16 cellular contexts compared by ENCODE assay signal in the genomic region with DNA sequence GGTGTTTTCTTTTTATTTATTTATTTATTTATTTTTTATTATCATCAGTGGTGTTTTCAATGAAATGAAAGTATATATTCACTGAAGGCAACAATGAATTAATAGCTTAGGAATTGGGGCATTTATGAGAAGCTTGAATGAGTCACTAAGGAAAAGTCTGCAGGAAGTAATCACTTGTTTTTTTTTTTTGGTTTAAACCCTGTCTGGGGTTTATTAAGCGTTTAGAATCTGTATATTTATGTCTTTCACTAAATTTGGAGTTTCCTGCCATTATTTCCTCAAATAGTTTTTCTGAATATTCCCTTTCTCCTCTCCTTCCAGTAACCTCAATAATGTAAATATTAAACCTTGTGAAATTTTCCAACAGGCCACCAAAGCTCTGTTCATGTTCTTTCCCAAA.
DNase-seq lines count a peak whose midpoint lies in the region; ATAC-seq lines count a peak whose summit lies in the region.
"Had no signal": no experiment of that assay in that cellular context is flagged by ENCODE, and none has a peak within 500 bp of the region (broad histone marks: within the 10 kb centered on the region; RNA-seq: fewer than 3 reads in every experiment).

No MANE protein-coding gene starts in this region.

- no peaks in the 10 kb centered on the region for H3K27me3 Mint-ChIP-seq in stimulated activated memory B cell treated with anti-CD40 and anti-IgM and Interleukin-4, amounts not matched to agents 10 μg/mL and 1 μg/mL and 100 μg/mL, for 72 hours
- H3K27me3 Mint-ChIP-seq: IgD-negative memory B cell had no signal

- H3K36me3 ChIP-seq in SJSA1 (peaks cover 34% of the 10 kb centered on the region), mesenchymal stem cell (ENCODE audit: control insufficient read depth in 1 of 2, insufficient read depth in 2 of 2, low read depth in 1 of 2, low read length in 2 of 2) (peaks cover 32 to 54% of the 10 kb centered on the region in 2 experiments)

- H3K9ac ChIP-seq in mesenchymal stem cell (ENCODE audit: low read length), result no peak overlapping the region
- H3K9ac ChIP-seq: BLaER1 had no signal

- DNase-seq in EL, result peak; percentile 43
- DNase-seq in SJSA1 (ENCODE audit: low read depth in 1 of 2, low spot score in 2 of 2), result peak in 1 of 2 experiments; percentile 22
- DNase-seq in dermis microvascular lymphatic vessel endothelial cell (ENCODE audit: low read depth in 2 of 2), result peak; percentile 6 to 85
- DNase-seq in mesenchymal stem cell, result peak; percentile 57
- DNase-seq in NCI-H82 treated with DMSO at 0.1 percent for 48 hours (lab: John Stamatoyannopoulos, UW; ENCODE audit: unreplicated experiment), result no peak
- DNase-seq in NCI-H1436 treated with DMSO at 0.1 percent for 48 hours (lab: John Stamatoyannopoulos, UW), result no peak
- DNase-seq: CD8-positive, alpha-beta T cell; DMS79 treated with DMSO at 0.1 percent for 48 hours; NCI-H187 treated with DMSO at 0.1 percent for 48 hours; NCI-H446; NCI-H69; OCI-M1 had no signal

- H3K9me3 ChIP-seq in SJSA1 (replicated peaks) (peaks cover 5% of the 10 kb centered on the region; the same call in 1 of the 2 replicates), mesenchymal stem cell (ENCODE audit: control insufficient read depth, low read length) (peaks cover 25% of the 10 kb centered on the region)

- H3K4ac ChIP-seq in mesenchymal stem cell (ENCODE audit: low read depth in 1 of 2, low read length in 2 of 2), result no peak overlapping the region

- no peak overlapping the region for H2BK15ac ChIP-seq in mesenchymal stem cell (ENCODE audit: low read depth, poor library complexity, severe bottlenecking)

- no peak overlapping the region for H4K91ac ChIP-seq in mesenchymal stem cell (ENCODE audit: low read length)

- no peak overlapping the region for H3K23ac ChIP-seq in mesenchymal stem cell (ENCODE audit: low read length in 2 of 2)

- H2BK12ac ChIP-seq in mesenchymal stem cell (ENCODE audit: low read length in 2 of 2), result no peak overlapping the region

- peaks cover 26% of the 10 kb centered on the region for H3K79me1 ChIP-seq in mesenchymal stem cell (replicated peaks; ENCODE audit: low read length, poor library complexity, severe bottlenecking)

- no peak overlapping the region for H3K4me2 ChIP-seq in mesenchymal stem cell (ENCODE audit: low read length, poor library complexity, severe bottlenecking)
- H3K4me2 ChIP-seq: BLaER1 had no signal

- no CpG with 5 or more reads among the region's 1 CpG for whole genome bisulfite sequencing in mesenchymal stem cell

- peaks cover 5% of the 10 kb centered on the region for H3K4me1 ChIP-seq in SJSA1 (replicated peaks)
- H3K4me1 ChIP-seq in mesenchymal stem cell (ENCODE audit: control insufficient read depth, insufficient read depth, low read depth, low read length), result no peaks in the 10 kb centered on the region

- peaks cover 88% of the 10 kb centered on the region for H3K36me3 Mint-ChIP-seq in stimulated activated memory B cell treated with anti-CD40 and anti-IgM and Interleukin-4, amounts not matched to agents 10 μg/mL and 1 μg/mL and 100 μg/mL, for 72 hours

- peaks cover 14% of the 10 kb centered on the region for H3K9me3 Mint-ChIP-seq in stimulated activated memory B cell treated with anti-CD40 and anti-IgM and Interleukin-4, amounts not matched to agents 10 μg/mL and 1 μg/mL and 100 μg/mL, for 72 hours

- no peak overlapping the region for H4K8ac ChIP-seq in mesenchymal stem cell (ENCODE audit: low read length)

- no peak overlapping the region for H2BK5ac ChIP-seq in mesenchymal stem cell (ENCODE audit: low read depth, low read length, poor library complexity, severe bottlenecking)

- no peaks in the 10 kb centered on the region for H3K27me3 ChIP-seq in SJSA1 (replicated peaks)
- H3K27me3 ChIP-seq in mesenchymal stem cell (ENCODE audit: control insufficient read depth in 1 of 2, insufficient read depth in 1 of 2, low read length in 2 of 2), result no peaks in the 10 kb centered on the region
- H3K27me3 ChIP-seq: BLaER1 had no signal

- no peak overlapping the region for H2AFZ ChIP-seq in mesenchymal stem cell (ENCODE audit: low read depth, low read length)

- peak overlapping the region; percentile 53; the same call in 1 of the 2 replicates for H3K27ac ChIP-seq in SJSA1
- no peak overlapping the region for H3K27ac ChIP-seq in mesenchymal stem cell (ENCODE audit: low read length, poor library complexity, severe bottlenecking)
- H3K27ac ChIP-seq: BLaER1 had no signal

- ATAC-seq in stimulated activated memory B cell treated with anti-CD40 and anti-IgM and Interleukin-4, amounts not matched to agents 10 μg/mL and 1 μg/mL and 100 μg/mL, for 72 hours, result no peak
- ATAC-seq in GM18517 (IDR thresholded peaks at IDR 0.05; ENCODE audit: unreplicated experiment), result no peak
- ATAC-seq: CD8-positive, alpha-beta T cell had no signal

- H3K14ac ChIP-seq in mesenchymal stem cell (ENCODE audit: low read length in 2 of 2), result no peak overlapping the region

- no peak overlapping the region for H3K4me3 ChIP-seq in SJSA1
- no peak overlapping the region for H3K4me3 ChIP-seq in mesenchymal stem cell (ENCODE audit: insufficient read depth in 1 of 2, low read depth in 1 of 2, low read length in 2 of 2)
- H3K4me3 ChIP-seq: BLaER1 had no signal

- no peaks in the 10 kb centered on the region for H3K4me1 Mint-ChIP-seq in stimulated activated memory B cell treated with anti-CD40 and anti-IgM and Interleukin-4, amounts not matched to agents 10 μg/mL and 1 μg/mL and 100 μg/mL, for 72 hours
- H3K4me1 Mint-ChIP-seq: IgD-negative memory B cell had no signal

- H3K27ac Mint-ChIP-seq in stimulated activated memory B cell treated with anti-CD40 and anti-IgM and Interleukin-4, amounts not matched to agents 10 μg/mL and 1 μg/mL and 100 μg/mL, for 72 hours, result no peak overlapping the region
- H3K27ac Mint-ChIP-seq: CD8-positive, alpha-beta T cell; IgD-negative memory B cell had no signal

- H2BK120ac ChIP-seq in mesenchymal stem cell (ENCODE audit: low read depth, low read length), result no peak overlapping the region

- no peak overlapping the region for H3K18ac ChIP-seq in mesenchymal stem cell (ENCODE audit: low read depth in 1 of 2, low read length in 2 of 2)

- H3K4me3 Mint-ChIP-seq in stimulated activated memory B cell treated with anti-CD40 and anti-IgM and Interleukin-4, amounts not matched to agents 10 μg/mL and 1 μg/mL and 100 μg/mL, for 72 hours, result no peak overlapping the region
- H3K4me3 Mint-ChIP-seq: CD8-positive, alpha-beta T cell; IgD-negative memory B cell had no signal

- H2AK5ac ChIP-seq in mesenchymal stem cell (ENCODE audit: low read length, severe bottlenecking), result no peak overlapping the region

Comparison
In these comparisons a context has a peak if more than half of its experiments do, and no peak if none do; other contexts are left out.
1. DNase-seq: peak in EL (single experiment), dermis microvascular lymphatic vessel endothelial cell (2 of 2) and mesenchymal stem cell (single experiment); none in NCI-H82 treated with DMSO at 0.1 percent for 48 hours (single experiment) and NCI-H1436 treated with DMSO at 0.1 percent for 48 hours (single experiment).